26 cellular contexts compared by ENCODE assay signal in the genomic region with DNA sequence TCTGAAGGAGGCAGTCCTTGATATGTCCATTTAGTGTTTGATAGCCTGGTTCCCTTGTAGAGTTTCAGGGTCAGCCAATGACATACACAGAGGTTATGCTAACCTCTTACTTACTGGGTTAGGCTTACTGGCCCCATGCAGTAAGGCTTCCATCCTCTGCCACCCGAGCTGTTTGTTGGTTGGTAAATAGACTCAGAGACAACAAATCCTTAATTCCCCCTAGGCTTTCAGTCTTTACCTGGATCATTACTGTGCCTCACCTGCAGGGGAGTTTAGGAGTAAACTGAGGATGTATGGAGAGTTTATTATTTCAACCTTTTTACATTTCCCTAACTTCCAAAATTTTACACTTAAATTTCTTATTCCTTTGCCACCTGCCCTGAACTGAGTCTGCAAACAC.
"Had no signal": no experiment of that assay in that cellular context is flagged by ENCODE, and none has a peak within 500 bp of the region (broad histone marks: within the 10 kb centered on the region; RNA-seq: fewer than 3 reads in every experiment).

No MANE protein-coding gene starts in this region.

- H3K36me3 Mint-ChIP-seq: memory B cell; mesothelial cell of epicardium; naive B cell; naive thymus-derived CD8-positive, alpha-beta T cell had no signal

- H3K4me3 Mint-ChIP-seq: memory B cell; mesothelial cell of epicardium; naive B cell; naive thymus-derived CD8-positive, alpha-beta T cell had no signal

- H3K4me3 ChIP-seq: coronary artery, dorsolateral prefrontal cortex, esophagus muscularis mucosa, gastroesophageal sphincter, heart left ventricle, hepatocyte, left lung, lower lobe of right lung, mucosa of descending colon had no signal

- H3K36me3 ChIP-seq: esophagus muscularis mucosa, gastroesophageal sphincter, heart left ventricle, left lung, lower lobe of right lung had no signal

- H3K9me3 Mint-ChIP-seq: memory B cell, naive B cell had no signal

- H3K79me2 ChIP-seq: hepatocyte had no signal

- H3K27me3 Mint-ChIP-seq: memory B cell; naive B cell; naive thymus-derived CD8-positive, alpha-beta T cell had no signal

- H3K27ac ChIP-seq: coronary artery, dorsolateral prefrontal cortex, esophagus muscularis mucosa, foreskin keratinocyte, gastroesophageal sphincter, heart left ventricle, hepatocyte, left lung, lower lobe of right lung had no signal

- H3K27me3 ChIP-seq: esophagus muscularis mucosa, foreskin keratinocyte, gastroesophageal sphincter, heart left ventricle, hepatocyte, left lung had no signal

- H3K4me2 ChIP-seq: hepatocyte had no signal

- H3K9me3 ChIP-seq: gastroesophageal sphincter, lower lobe of right lung, mucosa of descending colon had no signal

- H2AFZ ChIP-seq: hepatocyte had no signal

- FAIRE-seq: colon, endometrium, endothelial cell of umbilical vein, frontal cortex, islet of Langerhans, keratinocyte had no signal

- DNase-seq: dermis blood vessel endothelial cell; dorsolateral prefrontal cortex; effector CD4-positive, alpha-beta T cell; effector memory CD4-positive, alpha-beta T cell; foreskin keratinocyte; heart left ventricle; hypothalamus; left cardiac atrium; left lung; left ventricle myocardium superior; lower lobe of right lung; mucosa of descending colon; naive B cell; naive thymus-derived CD8-positive, alpha-beta T cell had no signal

- ATAC-seq: foreskin keratinocyte; gastroesophageal sphincter; heart left ventricle; left cardiac atrium; left lung; left ventricle myocardium superior; lower lobe of right lung; mucosa of descending colon; naive thymus-derived CD8-positive, alpha-beta T cell had no signal

- H3K4me1 Mint-ChIP-seq: memory B cell; naive B cell; naive thymus-derived CD8-positive, alpha-beta T cell had no signal

- H3K4me1 ChIP-seq: foreskin keratinocyte, heart left ventricle, left lung, lower lobe of right lung had no signal

- H3K27ac Mint-ChIP-seq: memory B cell; mesothelial cell of epicardium; naive B cell; naive thymus-derived CD8-positive, alpha-beta T cell had no signal
